In genomic region chr9:127980056-127980705, GRCh38 we compare ENCODE assay signal across 8 cellular contexts. TPM values are rescaled to one million over a fixed set of nuclear protein-coding genes. Genes with fewer than 3 reads are reported as not detected.
A peak's percentile ranks its signal among the peaks of the same experiment; 100 is the strongest.
DNase-seq lines count a peak whose midpoint lies in the region; ATAC-seq and TF ChIP-seq lines count a peak whose summit lies in the region.

No MANE protein-coding gene starts in this region.

- H3K36me3 ChIP-seq in PC-3 (ENCODE audit: low read depth, low read length) = no peaks in the 10 kb centered on the region
- no peaks in the 10 kb centered on the region for H3K36me3 ChIP-seq in ascending aorta
- peaks cover 0 to 2% (median 0%) of the 10 kb centered on the region in 6 donors for H3K36me3 ChIP-seq in spleen

- H3K4me1 ChIP-seq in PC-3 (ENCODE audit: insufficient read depth, low read length) = peaks cover 20% of the 10 kb centered on the region
- H3K4me1 ChIP-seq in ascending aorta = peaks cover 27 to 44% of the 10 kb centered on the region in 2 donors
- H3K4me1 ChIP-seq in spleen = peaks cover 30 to 90% (median 73%) of the 10 kb centered on the region in 6 donors

- peaks cover 51% of the 10 kb centered on the region for H3K79me2 ChIP-seq in PC-3 (ENCODE audit: low read length)

- no peak overlapping the region for H2AFZ ChIP-seq in PC-3 (ENCODE audit: low read length)

- WGBS in spleen, 5 donors = 0 to 1% (median 1%) methylated on average over 13 to 62 of the region's 62 CpGs

- peak overlapping the region; percentile 70 for H3K9ac ChIP-seq in PC-3 (ENCODE audit: low read length)

- DNase-seq in NK-92 treated with Interleukin-12 subunit alpha and Interleukin-12 subunit beta, amount 100 ng/mL, for 24 hours (lab: John Stamatoyannopoulos, UW) = peak; percentile 31
- DNase-seq in NK-92 (lab: John Stamatoyannopoulos, UW; ENCODE audit: unreplicated experiment) (no peak), PC-3 (peak; percentile 45), ascending aorta (ENCODE audit: low spot score in 2 of 2) (no peak), iPS-NIHi11 (ENCODE audit: low spot score) (peak; percentile 75), spleen (peak; percentile 92)

- no peaks in the 10 kb centered on the region for H3K9me2 ChIP-seq in PC-3 (replicated peaks; ENCODE audit: low read length)

- no peaks in the 10 kb centered on the region for H3K27me3 ChIP-seq in PC-3 (ENCODE audit: low read length)
- no peaks in the 10 kb centered on the region for H3K27me3 ChIP-seq in ascending aorta
- H3K27me3 ChIP-seq in spleen (replicated peaks in 1 of 7) = peaks cover 0 to 12% (median 0%) of the 10 kb centered on the region in 7 donors

- H4K20me1 ChIP-seq in PC-3 (ENCODE audit: low read length) = peaks cover 15% of the 10 kb centered on the region; the same call in 1 of the 2 replicates

- peak overlapping the region; percentile 82 for H3K4me2 ChIP-seq in PC-3 (ENCODE audit: low read length)

- POLR2A ChIA-PET in PC-3 (lab: Charles Lee; ENCODE audit: unreplicated experiment) = no interaction called here

- no peaks in the 10 kb centered on the region for H3F3A ChIP-seq in PC-3 (ENCODE audit: low read length, unreplicated experiment)

- H3K27ac ChIP-seq in PC-3 (ENCODE audit: low read length) = no peak overlapping the region
- peak overlapping the region; percentile 66 to 79 for H3K27ac ChIP-seq in ascending aorta
- H3K27ac ChIP-seq in spleen = peak overlapping the region; percentile 81 to 94 (median 86)

- intact Hi-C loops in PC-3 (cut with micrococcal nuclease) (loop anchor here (2.0 kb wide), 1 partner anchor 55 kb away; no protein-coding TSS in a partner anchor), ascending aorta (cut with DNase I) (loop anchor here (2.0 kb wide), 2 partner anchors 37 to 55 kb away; no protein-coding TSS in a partner anchor), spleen (cut with DNase I; ENCODE audit: low total_unique reads) (no loop called here)

- H3K9me3 ChIP-seq in PC-3 (ENCODE audit: low read length) (no peaks in the 10 kb centered on the region), ascending aorta (no peaks in the 10 kb centered on the region), spleen (no peaks in the 10 kb centered on the region)

- TF ChIP-seq POLR2A in spleen (IDR thresholded peaks at IDR 0.05) = peak in 1 of 3 donors; percentile 64

- ATAC-seq in HG02852 (IDR thresholded peaks at IDR 0.05; ENCODE audit: unreplicated experiment) = peak; percentile 31
- ATAC-seq in PC-3 = peak; percentile 43
- ATAC-seq in HG03565 (IDR thresholded peaks at IDR 0.05; ENCODE audit: unreplicated experiment) = no peak

- TF ChIP-seq CTCF in PC-3 (conservative IDR thresholded peaks at IDR 0.05; ENCODE audit: low read depth, low read length) (no peak), ascending aorta (IDR thresholded peaks at IDR 0.05) (no peak), spleen (IDR thresholded peaks at IDR 0.05 in 8 of 11, conservative IDR thresholded peaks at IDR 0.05 in 3 of 11) (no peak)

- CTCF ChIA-PET in PC-3 (lab: Charles Lee) = interaction anchor here (0.9 kb wide), 1 partner anchor 37 kb away, joined by 4 read pairs; no protein-coding TSS in a partner anchor

- no TSS peak for BruUV-seq in PC-3 (replicated peaks; lab: Mats Ljungman, UMichigan)

- H3K4me3 ChIP-seq in PC-3 (ENCODE audit: low read length) (peak overlapping the region; percentile 95), ascending aorta (peak overlapping the region; percentile 71 to 87), spleen (peak overlapping the region; percentile 65 to 94 (median 80))

RNA-seq across cellular contexts. Expression of gene EEIG1, which starts 0.6 kb away (rescaled TPM):
- 10.8 and 26.1 TPM in 2 replicates for total RNA-seq in PC-3 (2014; rRNA removed)
- total RNA-seq in ascending aorta = 32.8 TPM
- total RNA-seq in spleen = 100 to 1,000 TPM in 1 of 7 donors, 10 to 100 TPM in 6; 27.3 to 102 (median 72.8) TPM
- polyA plus RNA-seq in spleen = 10 to 100 TPM; 28.6 to 39.6 (median 29.0) TPM

RNA-seq across cellular contexts. Expression of gene DPM2, which starts 42.5 kb away (rescaled TPM):
- total RNA-seq in PC-3 (2014; rRNA removed) (32.0 and 33.0 TPM in 2 replicates), ascending aorta (18.2 TPM), spleen (10 to 100 TPM; 19.5 to 31.3 (median 25.2) TPM)
- 10 to 100 TPM; 23.6 to 33.8 (median 28.1) TPM for polyA plus RNA-seq in spleen

RNA-seq across cellular contexts. Expression of gene PIP5KL1, which starts 49.6 kb away (rescaled TPM):
- total RNA-seq in PC-3 (2014; rRNA removed) = 5.1 and 5.4 TPM in 2 replicates
- total RNA-seq in ascending aorta = not detected
- total RNA-seq in spleen = 1 to 10 TPM in 2 of 7 donors, under 1 TPM in 3, not detected in 2; 0.46 to 3.6 (median 0.94) TPM
- polyA plus RNA-seq in spleen = under 1 TPM; 0.13 to 0.51 (median 0.42) TPM

Comparison
In these comparisons a context has a peak if more than half of its experiments do, and no peak if none do; other contexts are left out.
1. DNase-seq: peak in NK-92 treated with Interleukin-12 subunit alpha and Interleukin-12 subunit beta, amount 100 ng/mL, for 24 hours (single experiment), PC-3 (single experiment), iPS-NIHi11 (single experiment) and spleen (single experiment); none in NK-92 (single experiment) and ascending aorta (0 of 2).
2. Peak in every context shown above with its lines, with median percentiles within 50 percentile points of each other: H3K4me3 ChIP-seq.